Comparison of ENCODE assay signal across 19 cellular contexts in genomic region chr6:20600831-20601230, GRCh38.
"Had no signal": no experiment of that assay in that cellular context is flagged by ENCODE, and none has a peak within 500 bp of the region (broad histone marks: within the 10 kb centered on the region; RNA-seq: fewer than 3 reads in every experiment).

No MANE protein-coding gene starts in this region.

- H3K9me3 ChIP-seq: esophagus squamous epithelium, mucosa of descending colon, right atrium auricular region, sigmoid colon, testis had no signal

- ATAC-seq: mucosa of descending colon; naive thymus-derived CD8-positive, alpha-beta T cell; stimulated activated naive B cell treated with anti-CD40 and anti-IgM and Interleukin-4, amounts not matched to agents 10 μg/mL and 1 μg/mL and 100 μg/mL, for 72 hours; stimulated activated naive CD8-positive, alpha-beta T cell treated with anti-CD3 and anti-CD28 coated beads, Interleukin-15, amount 100 ng/mL, for 72 hours had no signal

- H3K27me3 ChIP-seq: esophagus squamous epithelium, hepatocyte, right atrium auricular region, sigmoid colon, testis, tibial nerve had no signal

- H3K4me2 ChIP-seq: hepatocyte had no signal

- H3K4me1 ChIP-seq: right atrium auricular region, sigmoid colon, testis, tibial nerve had no signal

- H3K4me3 ChIP-seq: coronary artery, esophagus squamous epithelium, hepatocyte, mucosa of descending colon, right atrium auricular region, sigmoid colon, skin epidermis, testis, tibial nerve had no signal

- H2AFZ ChIP-seq: hepatocyte had no signal

- H3K27ac ChIP-seq: coronary artery, esophagus squamous epithelium, hepatocyte, right atrium auricular region, sigmoid colon, skin epidermis, testis, tibial nerve had no signal

- DNase-seq: effector CD4-positive, alpha-beta T cell; endodermal cell; esophagus squamous epithelium; foreskin fibroblast; kidney glomerular epithelial cell; mucosa of descending colon; naive thymus-derived CD8-positive, alpha-beta T cell; posterior cingulate gyrus; sigmoid colon; stimulated activated CD4-positive, alpha-beta T cell treated with anti-CD3 and anti-CD28 coated beads, Interleukin-2, amount 100 ng/mL, for 24 hours; stimulated activated CD4-positive, alpha-beta T cell treated with anti-CD3 and anti-CD28 coated beads, Interleukin-4, amount 100 ng/mL, for 4 hours; stimulated activated naive B cell treated with anti-CD40 and anti-IgM and Interleukin-4, amounts not matched to agents 10 μg/mL and 1 μg/mL and 100 μg/mL, for 72 hours; stimulated activated naive CD8-positive, alpha-beta T cell treated with anti-CD3 and anti-CD28 coated beads, Interleukin-15, amount 100 ng/mL, for 72 hours; testis had no signal
